9 cellular contexts compared by ENCODE assay signal in the genomic region with DNA sequence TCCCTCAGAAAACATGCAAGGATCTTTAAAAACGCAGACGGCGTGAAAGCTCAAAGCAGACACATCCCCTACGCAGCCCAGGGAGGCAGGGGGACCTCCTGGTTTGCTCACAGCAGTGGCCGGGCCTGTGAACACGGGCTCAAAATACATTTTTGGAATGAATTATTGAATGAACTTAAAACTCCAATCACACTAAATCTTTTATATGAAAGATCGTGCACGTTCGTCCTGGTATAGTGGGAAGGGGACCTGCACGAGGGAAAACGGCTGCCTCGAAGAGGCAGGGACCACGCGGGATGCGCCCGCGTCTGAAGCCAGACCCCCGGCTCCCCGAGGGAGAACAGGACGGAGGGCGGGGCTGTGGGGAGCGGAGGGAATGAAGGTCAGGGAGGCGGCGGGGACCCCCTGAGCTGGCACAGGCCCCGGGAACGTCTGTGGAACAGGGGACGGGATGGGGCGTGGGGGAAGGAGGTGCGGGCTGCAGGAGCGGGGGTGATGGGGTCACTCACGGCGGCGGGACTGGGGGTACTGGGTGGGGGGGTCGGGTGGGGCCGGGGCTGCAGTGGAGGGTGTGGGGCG. TPM values are rescaled to one million over a fixed set of nuclear protein-coding genes. Genes with fewer than 3 reads are reported as not detected.
DNase-seq lines count a peak whose midpoint lies in the region; ATAC-seq, FAIRE-seq and TF ChIP-seq lines count a peak whose summit lies in the region.
"Had no signal": no experiment of that assay in that cellular context is flagged by ENCODE, and none has a peak within 500 bp of the region (broad histone marks: within the 10 kb centered on the region; RNA-seq: fewer than 3 reads in every experiment).

No MANE protein-coding gene starts in this region.

- 19% methylated on average over 33 of the region's 36 CpGs for WGBS in HepG2 (ENCODE audit: low lambda C conversion rate)
- 6 to 11% methylated on average over 27 to 36 of the region's 36 CpGs for WGBS in testis, 2 donors

- peak overlapping the region; percentile 66 for H3K4me2 ChIP-seq in HepG2 (ENCODE audit: low read depth, low read length)

- intact Hi-C loops in activated CD8-positive, alpha-beta T cell treated with anti-CD3 and anti-CD28 coated beads for 36 hours (cut with micrococcal nuclease), result no loop called here
- intact Hi-C loops in HepG2 (cut with micrococcal nuclease; ENCODE audit: unreplicated experiment), result no loop called here
- intact Hi-C loops in testis (cut with DNase I; ENCODE audit: low total_unique reads), result no loop called here

- peaks cover 2% of the 10 kb centered on the region for H3K4me1 Mint-ChIP-seq in activated CD8-positive, alpha-beta memory T cell treated with anti-CD3 and anti-CD28 coated beads, Interleukin-2, amount 10 ng/mL, durations not matched to agents 7 days and 5 days
- H3K4me1 Mint-ChIP-seq in activated CD8-positive, alpha-beta T cell treated with anti-CD3 and anti-CD28 coated beads for 36 hours (ENCODE audit: low read depth), result peaks cover 5% of the 10 kb centered on the region

- no peaks in the 10 kb centered on the region for H3K36me3 Mint-ChIP-seq in activated CD8-positive, alpha-beta memory T cell treated with anti-CD3 and anti-CD28 coated beads, Interleukin-2, amount 10 ng/mL, durations not matched to agents 7 days and 5 days
- no peaks in the 10 kb centered on the region for H3K36me3 Mint-ChIP-seq in activated CD8-positive, alpha-beta T cell treated with anti-CD3 and anti-CD28 coated beads for 36 hours (ENCODE audit: low read depth)

- CTCF ChIA-PET in activated CD8-positive, alpha-beta memory T cell treated with anti-CD3 and anti-CD28 coated beads, Interleukin-2, amount 10 ng/mL, durations not matched to agents 7 days and 5 days (lab: Charles Lee), result no interaction called here
- CTCF ChIA-PET in activated CD8-positive, alpha-beta T cell treated with anti-CD3 and anti-CD28 coated beads for 36 hours (lab: Charles Lee), result no interaction called here
- CTCF ChIA-PET in HepG2 (lab: Yijun Ruan, JAX; ENCODE audit: low intra/inter-chr PET ratio, low total read pairs), result interaction anchor here (1.4 kb wide), 1 partner anchor 41 kb away, joined by 3 read pairs; no protein-coding TSS in a partner anchor

- in situ Hi-C loops in HepG2 (cut with HindIII; ENCODE audit: extremely low pct_ligation_motif_present, low pct_unique_long_range_greater_than_20kb), result no loop called here

- H3K4me1 ChIP-seq in HepG2 (ENCODE audit: insufficient read depth, low read length), result peaks cover 19% of the 10 kb centered on the region
- H3K4me1 ChIP-seq in testis, result peaks cover 4% of the 10 kb centered on the region

- H3K27me3 Mint-ChIP-seq in activated CD8-positive, alpha-beta memory T cell treated with anti-CD3 and anti-CD28 coated beads, Interleukin-2, amount 10 ng/mL, durations not matched to agents 7 days and 5 days, result peaks cover 24% of the 10 kb centered on the region
- peaks cover 36% of the 10 kb centered on the region for H3K27me3 Mint-ChIP-seq in activated CD8-positive, alpha-beta T cell treated with anti-CD3 and anti-CD28 coated beads for 36 hours

- DNase-seq in activated CD8-positive, alpha-beta memory T cell treated with anti-CD3 and anti-CD28 coated beads, Interleukin-2, amount 10 ng/mL, durations not matched to agents 7 days and 5 days, result no peak
- no peak for DNase-seq in activated CD8-positive, alpha-beta memory T cell treated with anti-CD3 and anti-CD28 coated beads, Interleukin-2, amount 50 U/mL, for 48 hours
- DNase-seq in activated CD8-positive, alpha-beta T cell treated with anti-CD3 and anti-CD28 coated beads for 36 hours, result no peak
- DNase-seq in HepG2 (ENCODE audit: low spot score), result no peak
- DNase-seq in testis, result no peak
- DNase-seq in MV-4-11 (lab: John Stamatoyannopoulos, UW), result no peak
- no peak for DNase-seq in EL
- DNase-seq in HTR-8/SVneo (ENCODE audit: insufficient read length, low spot score), result no peak
- DNase-seq: NCI-H1092 treated with DMSO at 0.1 percent for 48 hours had no signal

- H3K9me3 ChIP-seq in HepG2 (ENCODE audit: low read length), result no peaks in the 10 kb centered on the region
- no peaks in the 10 kb centered on the region for H3K9me3 ChIP-seq in testis

- no peaks in the 10 kb centered on the region for H3K79me2 ChIP-seq in HepG2 (ENCODE audit: insufficient read depth, low read length)

- TF ChIP-seq POLR2A in HepG2 (IDR thresholded peaks at IDR 0.05; ENCODE audit: insufficient read depth in 1 of 2, low read depth in 2 of 2, low read length in 2 of 2), result no peak
- no peak for TF ChIP-seq POLR2A in testis (IDR thresholded peaks at IDR 0.05)

- no peak for TF ChIP-seq RAD21 in HepG2 (CRISPR knock-in tag; IDR thresholded peaks at IDR 0.05)

- BruUV-seq in HepG2 (replicated peaks; lab: Mats Ljungman, UMichigan), result no TSS peak

- ATAC-seq in activated CD8-positive, alpha-beta memory T cell treated with anti-CD3 and anti-CD28 coated beads, Interleukin-2, amount 10 ng/mL, durations not matched to agents 7 days and 5 days, result no peak
- ATAC-seq in activated CD8-positive, alpha-beta T cell treated with anti-CD3 and anti-CD28 coated beads for 36 hours, result peak; percentile 7
- ATAC-seq in HepG2, result no peak

- H4K20me1 ChIP-seq in HepG2 (ENCODE audit: insufficient read depth, low read length), result no peaks in the 10 kb centered on the region

- H3K27ac ChIP-seq in HepG2 (ENCODE audit: extremely low read length, insufficient read depth, low read length) (no peak overlapping the region), testis (no peak overlapping the region)

- H3K27ac Mint-ChIP-seq in activated CD8-positive, alpha-beta memory T cell treated with anti-CD3 and anti-CD28 coated beads, Interleukin-2, amount 10 ng/mL, durations not matched to agents 7 days and 5 days, result peak overlapping the region; percentile 33
- H3K27ac Mint-ChIP-seq in activated CD8-positive, alpha-beta T cell treated with anti-CD3 and anti-CD28 coated beads for 36 hours, result peak overlapping the region; percentile 34

- H3K27me3 ChIP-seq in HepG2 (ENCODE audit: control insufficient read depth in 1 of 2, insufficient read depth in 2 of 2, low read length in 2 of 2) (peaks cover 0 to 11% of the 10 kb centered on the region in 2 experiments; a peak in 2 of 5 replicates), testis (no peaks in the 10 kb centered on the region)

- POLR2A ChIA-PET in activated CD8-positive, alpha-beta T cell treated with anti-CD3 and anti-CD28 coated beads for 36 hours (lab: Charles Lee), result no interaction called here
- POLR2A ChIA-PET in HepG2 (lab: Yijun Ruan, JAX), result no interaction called here

- H3K9me3 Mint-ChIP-seq in activated CD8-positive, alpha-beta memory T cell treated with anti-CD3 and anti-CD28 coated beads, Interleukin-2, amount 10 ng/mL, durations not matched to agents 7 days and 5 days (ENCODE audit: low read depth), result no peaks in the 10 kb centered on the region
- no peaks in the 10 kb centered on the region for H3K9me3 Mint-ChIP-seq in activated CD8-positive, alpha-beta T cell treated with anti-CD3 and anti-CD28 coated beads for 36 hours

- FAIRE-seq in HepG2 (lab: Jason Lieb, UNC) (no peak), HTR-8/SVneo (lab: Jason Lieb, UNC) (no peak)

- H3K36me3 ChIP-seq in HepG2 (replicated peaks in 1 of 2; ENCODE audit: control insufficient read depth in 1 of 2, insufficient read depth in 2 of 2, low read length in 2 of 2) (no peaks in the 10 kb centered on the region), testis (ENCODE audit: low read depth, missing control alignments) (no peaks in the 10 kb centered on the region)

- peak overlapping the region in 2 of 3 experiments; percentile 49 to 64; a peak in 3 of 6 replicates for H3K4me3 ChIP-seq in HepG2 (replicated peaks in 1 of 3; ENCODE audit: insufficient read depth in 1 of 3, low read depth in 2 of 3, low read length in 3 of 3)
- H3K4me3 ChIP-seq in testis, result peak overlapping the region; percentile 34 to 40

- TF ChIP-seq EP300 in HepG2 (IDR thresholded peaks at IDR 0.05; ENCODE audit: low read depth in 2 of 2, low read length in 2 of 2) (no peak), HepG2 (CRISPR knock-in tag; IDR thresholded peaks at IDR 0.05; ENCODE audit: borderline replicate concordance) (no peak)

- H3K9ac ChIP-seq in HepG2 (ENCODE audit: insufficient read depth, low read depth, low read length), result no peak overlapping the region

- TF ChIP-seq CTCF in activated CD8-positive, alpha-beta T cell treated with anti-CD3 and anti-CD28 coated beads for 36 hours (IDR thresholded peaks at IDR 0.05), result no peak
- TF ChIP-seq CTCF in HepG2 (CRISPR knock-in tag; IDR thresholded peaks at IDR 0.05) (no peak), testis (IDR thresholded peaks at IDR 0.05) (no peak)

- H3K4me3 Mint-ChIP-seq in activated CD8-positive, alpha-beta memory T cell treated with anti-CD3 and anti-CD28 coated beads, Interleukin-2, amount 10 ng/mL, durations not matched to agents 7 days and 5 days, result peak overlapping the region; percentile 39
- peak overlapping the region; percentile 55 for H3K4me3 Mint-ChIP-seq in activated CD8-positive, alpha-beta T cell treated with anti-CD3 and anti-CD28 coated beads for 36 hours

- H2AFZ ChIP-seq in HepG2 (ENCODE audit: low read length), result no peak overlapping the region

RNA-seq across cellular contexts. Expression of gene PANX2, which starts 1.3 kb away (rescaled TPM):
- 1 to 10 TPM; 1.3 to 1.8 TPM for total RNA-seq in activated CD8-positive, alpha-beta memory T cell treated with anti-CD3 and anti-CD28 coated beads, Interleukin-2, amount 10 ng/mL, durations not matched to agents 7 days and 5 days
- 1 to 10 TPM; 3.3 to 3.9 TPM for total RNA-seq in activated CD8-positive, alpha-beta T cell treated with anti-CD3 and anti-CD28 coated beads for 36 hours
- total RNA-seq in HepG2 (2016; rRNA removed; fragmentation: Illumina TruSeq; extraction: Trizol) (0.15 and 0.58 TPM in 2 replicates), testis (1 to 10 TPM; 5.3 to 6.3 TPM)
- total RNA-seq in HepG2 (2016; cell fraction: cytosol; rRNA removed; fragmentation: Illumina TruSeq; extraction: Trizol; ENCODE audit: low read depth), result 0.20 and 0.35 TPM in 2 replicates
- total RNA-seq in HepG2 (2016; cell fraction: insoluble cytoplasmic fraction; rRNA removed; fragmentation: Illumina TruSeq; extraction: Trizol), result 0.19 TPM in 2 replicates
- total RNA-seq in HepG2 (2016; cell fraction: membrane; rRNA removed; fragmentation: Illumina TruSeq; extraction: Trizol), result 1.1 and 1.4 TPM in 2 replicates
- 0.47 and 0.56 TPM in 2 replicates for total RNA-seq in HepG2 (2016; cell fraction: nucleus; rRNA removed; fragmentation: Illumina TruSeq; extraction: Trizol)
- polyA plus RNA-seq in HepG2 (2011; rRNA removed) (1.1 TPM in 2 replicates), testis (ENCODE audit: insufficient read depth, low read depth, low replicate concordance) (2.0 TPM)
- polyA plus RNA-seq in HepG2 (2011; cell fraction: cytosol; rRNA removed), result 0.99 and 1.7 TPM in 2 replicates
- 2.5 and 4.2 TPM in 2 replicates for polyA plus RNA-seq in HepG2 (2011; cell fraction: nucleus; rRNA removed)
- 1.6 and 3.8 TPM in 2 replicates for polyA plus RNA-seq in HepG2 (2012)
- polyA plus RNA-seq in HepG2 (2016; cell fraction: cytosol; fragmentation: Illumina TruSeq; extraction: Trizol; ENCODE audit: low read depth), result 1.3 and 1.4 TPM in 2 replicates
- polyA plus RNA-seq in HepG2 (2016; cell fraction: insoluble cytoplasmic fraction; fragmentation: Illumina TruSeq; extraction: Trizol; ENCODE audit: low read depth), result 1.1 and 1.4 TPM in 2 replicates
- polyA plus RNA-seq in HepG2 (2016; cell fraction: membrane; fragmentation: Illumina TruSeq; extraction: Trizol; ENCODE audit: low read depth), result 2.9 and 3.6 TPM in 2 replicates
- polyA plus RNA-seq in HepG2 (2016; cell fraction: nucleus; fragmentation: Illumina TruSeq; extraction: Trizol; ENCODE audit: insufficient read depth, low read depth), result 2.0 and 2.3 TPM in 2 replicates
- 0.78 and 0.84 TPM in 2 replicates for polyA minus RNA-seq in HepG2 (2011; rRNA and poly(A)+ RNA removed; ENCODE audit: low replicate concordance)
- polyA minus RNA-seq in HepG2 (2011; cell fraction: cytosol; rRNA and poly(A)+ RNA removed), result 0.30 and 0.79 TPM in 2 replicates
- polyA minus RNA-seq in HepG2 (2011; cell fraction: nucleus; rRNA and poly(A)+ RNA removed), result 0.37 and 0.39 TPM in 2 replicates

RNA-seq across cellular contexts. Expression of gene TRABD, which starts 16.4 kb away (rescaled TPM):
- 100 to 1,000 TPM; 141 to 177 TPM for total RNA-seq in activated CD8-positive, alpha-beta memory T cell treated with anti-CD3 and anti-CD28 coated beads, Interleukin-2, amount 10 ng/mL, durations not matched to agents 7 days and 5 days
- 100 to 1,000 TPM; 110 to 114 TPM for total RNA-seq in activated CD8-positive, alpha-beta T cell treated with anti-CD3 and anti-CD28 coated beads for 36 hours
- total RNA-seq in HepG2 (2016; rRNA removed; fragmentation: Illumina TruSeq; extraction: Trizol) (16.2 and 21.5 TPM in 2 replicates), testis (10 to 100 TPM; 38.7 to 45.3 TPM)
- total RNA-seq in HepG2 (2016; cell fraction: cytosol; rRNA removed; fragmentation: Illumina TruSeq; extraction: Trizol; ENCODE audit: low read depth), result 8.1 and 8.5 TPM in 2 replicates
- total RNA-seq in HepG2 (2016; cell fraction: insoluble cytoplasmic fraction; rRNA removed; fragmentation: Illumina TruSeq; extraction: Trizol), result 14.1 and 20.1 TPM in 2 replicates
- 15.9 and 17.7 TPM in 2 replicates for total RNA-seq in HepG2 (2016; cell fraction: membrane; rRNA removed; fragmentation: Illumina TruSeq; extraction: Trizol)
- 12.3 and 17.7 TPM in 2 replicates for total RNA-seq in HepG2 (2016; cell fraction: nucleus; rRNA removed; fragmentation: Illumina TruSeq; extraction: Trizol)
- polyA plus RNA-seq in HepG2 (2011; rRNA removed) (28.9 and 36.8 TPM in 2 replicates), testis (ENCODE audit: insufficient read depth, low read depth, low replicate concordance) (23.7 TPM)
- polyA plus RNA-seq in HepG2 (2011; cell fraction: cytosol; rRNA removed), result 15.8 and 28.0 TPM in 2 replicates
- 241 and 327 TPM in 2 replicates for polyA plus RNA-seq in HepG2 (2011; cell fraction: nucleus; rRNA removed)
- 19.6 and 35.2 TPM in 2 replicates for polyA plus RNA-seq in HepG2 (2012)
- 10.4 and 11.2 TPM in 2 replicates for polyA plus RNA-seq in HepG2 (2016; cell fraction: cytosol; fragmentation: Illumina TruSeq; extraction: Trizol; ENCODE audit: low read depth)
- 19.9 and 22.8 TPM in 2 replicates for polyA plus RNA-seq in HepG2 (2016; cell fraction: insoluble cytoplasmic fraction; fragmentation: Illumina TruSeq; extraction: Trizol; ENCODE audit: low read depth)
- polyA plus RNA-seq in HepG2 (2016; cell fraction: membrane; fragmentation: Illumina TruSeq; extraction: Trizol; ENCODE audit: low read depth), result 15.2 and 16.9 TPM in 2 replicates
- 56.6 and 60.9 TPM in 2 replicates for polyA plus RNA-seq in HepG2 (2016; cell fraction: nucleus; fragmentation: Illumina TruSeq; extraction: Trizol; ENCODE audit: insufficient read depth, low read depth)
- 22.4 and 30.1 TPM in 2 replicates for polyA minus RNA-seq in HepG2 (2011; rRNA and poly(A)+ RNA removed; ENCODE audit: low replicate concordance)
- 9.7 and 11.7 TPM in 2 replicates for polyA minus RNA-seq in HepG2 (2011; cell fraction: cytosol; rRNA and poly(A)+ RNA removed)
- 14.4 and 18.2 TPM in 2 replicates for polyA minus RNA-seq in HepG2 (2011; cell fraction: nucleus; rRNA and poly(A)+ RNA removed)

RNA-seq across cellular contexts. Expression of gene SELENOO, which starts 31.5 kb away (rescaled TPM):
- 10 to 100 TPM; 30.0 to 35.6 TPM for total RNA-seq in activated CD8-positive, alpha-beta memory T cell treated with anti-CD3 and anti-CD28 coated beads, Interleukin-2, amount 10 ng/mL, durations not matched to agents 7 days and 5 days
- 10 to 100 TPM; 24.0 to 25.5 TPM for total RNA-seq in activated CD8-positive, alpha-beta T cell treated with anti-CD3 and anti-CD28 coated beads for 36 hours
- total RNA-seq in HepG2 (2016; rRNA removed; fragmentation: Illumina TruSeq; extraction: Trizol), result 12.5 and 19.0 TPM in 2 replicates
- 2.8 and 3.8 TPM in 2 replicates for total RNA-seq in HepG2 (2016; cell fraction: cytosol; rRNA removed; fragmentation: Illumina TruSeq; extraction: Trizol; ENCODE audit: low read depth)
- total RNA-seq in HepG2 (2016; cell fraction: insoluble cytoplasmic fraction; rRNA removed; fragmentation: Illumina TruSeq; extraction: Trizol), result 9.4 and 19.8 TPM in 2 replicates
- 6.0 and 7.6 TPM in 2 replicates for total RNA-seq in HepG2 (2016; cell fraction: membrane; rRNA removed; fragmentation: Illumina TruSeq; extraction: Trizol)
- 18.8 and 19.9 TPM in 2 replicates for total RNA-seq in HepG2 (2016; cell fraction: nucleus; rRNA removed; fragmentation: Illumina TruSeq; extraction: Trizol)
- polyA plus RNA-seq in HepG2 (2011; rRNA removed), result 14.4 and 18.7 TPM in 2 replicates
- 10.0 and 18.1 TPM in 2 replicates for polyA plus RNA-seq in HepG2 (2011; cell fraction: cytosol; rRNA removed)
- polyA plus RNA-seq in HepG2 (2011; cell fraction: nucleus; rRNA removed), result 88.6 and 104 TPM in 2 replicates
- polyA plus RNA-seq in HepG2 (2012), result 10.9 and 17.7 TPM in 2 replicates
- 3.5 and 4.0 TPM in 2 replicates for polyA plus RNA-seq in HepG2 (2016; cell fraction: cytosol; fragmentation: Illumina TruSeq; extraction: Trizol; ENCODE audit: low read depth)
- polyA plus RNA-seq in HepG2 (2016; cell fraction: insoluble cytoplasmic fraction; fragmentation: Illumina TruSeq; extraction: Trizol; ENCODE audit: low read depth), result 9.5 and 12.3 TPM in 2 replicates
- polyA plus RNA-seq in HepG2 (2016; cell fraction: membrane; fragmentation: Illumina TruSeq; extraction: Trizol; ENCODE audit: low read depth), result 4.9 and 5.3 TPM in 2 replicates
- polyA plus RNA-seq in HepG2 (2016; cell fraction: nucleus; fragmentation: Illumina TruSeq; extraction: Trizol; ENCODE audit: insufficient read depth, low read depth), result 54.2 and 57.7 TPM in 2 replicates
- 9.7 and 16.7 TPM in 2 replicates for polyA minus RNA-seq in HepG2 (2011; rRNA and poly(A)+ RNA removed; ENCODE audit: low replicate concordance)
- polyA minus RNA-seq in HepG2 (2011; cell fraction: cytosol; rRNA and poly(A)+ RNA removed), result 6.4 and 6.9 TPM in 2 replicates
- polyA minus RNA-seq in HepG2 (2011; cell fraction: nucleus; rRNA and poly(A)+ RNA removed), result 7.5 and 7.7 TPM in 2 replicates
- 10 to 100 TPM; 57.9 to 66.8 TPM for total RNA-seq in testis
- 20.8 TPM for polyA plus RNA-seq in testis (ENCODE audit: insufficient read depth, low read depth, low replicate concordance)
